9 cellular contexts compared by ENCODE assay signal in the genomic region with DNA sequence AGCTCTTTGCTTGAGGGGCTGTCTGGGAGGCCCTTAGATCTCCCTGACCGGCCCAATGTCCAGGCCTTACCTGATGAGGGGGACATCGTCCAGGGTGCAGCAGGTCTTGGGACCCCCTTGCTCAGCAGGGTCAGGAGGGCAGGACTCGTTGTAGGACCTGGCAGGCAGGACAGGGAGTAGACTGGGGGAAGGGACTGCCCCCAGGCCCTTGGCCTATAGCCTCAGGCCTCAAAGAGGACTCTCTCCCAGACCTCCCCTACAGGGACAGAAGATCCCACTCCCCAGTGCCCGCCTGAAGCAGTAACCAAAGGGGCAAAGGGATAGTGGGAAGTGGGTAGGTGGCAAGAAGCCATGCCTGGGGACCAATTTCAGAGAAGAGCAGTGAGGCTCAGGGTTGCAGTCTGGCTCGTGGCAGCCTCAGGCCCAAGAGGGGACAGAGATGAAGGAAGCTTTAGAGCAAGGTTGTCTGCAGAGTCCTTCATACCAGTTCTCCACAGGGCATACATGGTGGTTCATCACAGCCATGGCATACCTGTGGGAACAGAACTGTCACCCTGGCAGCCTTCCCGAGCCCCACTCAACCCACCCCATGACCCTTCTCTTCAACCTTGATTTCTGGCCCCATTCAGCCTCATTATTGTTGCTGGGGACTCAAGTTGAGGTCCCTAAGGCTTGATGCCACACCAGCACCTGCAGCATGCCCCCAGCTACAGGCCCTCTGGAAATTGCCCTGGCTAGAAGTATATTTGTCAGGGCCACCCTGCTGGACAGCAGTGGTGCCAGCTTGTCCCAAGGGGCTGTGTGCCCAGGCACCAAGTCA. TPM values are rescaled to one million over a fixed set of nuclear protein-coding genes. Genes with fewer than 3 reads are reported as not detected.
DNase-seq lines count a peak whose midpoint lies in the region; ATAC-seq and TF ChIP-seq lines count a peak whose summit lies in the region.
"Had no signal": no experiment of that assay in that cellular context is flagged by ENCODE, and none has a peak within 500 bp of the region (broad histone marks: within the 10 kb centered on the region; RNA-seq: fewer than 3 reads in every experiment).

No MANE protein-coding gene starts in this region.

- H3K27ac ChIP-seq in breast epithelium (peak overlapping the region; percentile 89 to 90), tibial artery (peak overlapping the region; percentile 82 to 88)

- H3K27me3 Mint-ChIP-seq in activated naive CD4-positive, alpha-beta T cell treated with anti-CD3 and anti-CD28 coated beads for 36 hours (ENCODE audit: low read depth): no peaks in the 10 kb centered on the region
- no peaks in the 10 kb centered on the region for H3K27me3 Mint-ChIP-seq in memory B cell

- H3K9me3 Mint-ChIP-seq in activated naive CD4-positive, alpha-beta T cell treated with anti-CD3 and anti-CD28 coated beads for 36 hours: no peaks in the 10 kb centered on the region
- H3K9me3 Mint-ChIP-seq in memory B cell: no peaks in the 10 kb centered on the region

- intact Hi-C loops in activated naive CD4-positive, alpha-beta T cell treated with anti-CD3 and anti-CD28 coated beads for 36 hours (cut with micrococcal nuclease): no loop called here
- intact Hi-C loops in breast epithelium (cut with DNase I; ENCODE audit: low total_unique reads): no loop called here
- intact Hi-C loops in tibial artery (cut with DNase I; ENCODE audit: low total_unique reads): no loop called here

- CTCF ChIA-PET in activated naive CD4-positive, alpha-beta T cell treated with anti-CD3 and anti-CD28 coated beads for 36 hours (lab: Charles Lee): interaction anchor here (0.6 to 1.3 kb wide), 3 partner anchors 14 to 50 kb away, joined by 3 to 6 read pairs (median 4); no protein-coding TSS in a partner anchor

- H3K36me3 Mint-ChIP-seq in activated naive CD4-positive, alpha-beta T cell treated with anti-CD3 and anti-CD28 coated beads for 36 hours (ENCODE audit: low read depth): peaks cover 3% of the 10 kb centered on the region
- no peaks in the 10 kb centered on the region for H3K36me3 Mint-ChIP-seq in memory B cell

- H3K4me1 Mint-ChIP-seq in activated naive CD4-positive, alpha-beta T cell treated with anti-CD3 and anti-CD28 coated beads for 36 hours (ENCODE audit: low read depth): peaks cover 36% of the 10 kb centered on the region
- peaks cover 23% of the 10 kb centered on the region for H3K4me1 Mint-ChIP-seq in memory B cell

- H3K4me3 ChIP-seq in breast epithelium: peak overlapping the region; percentile 71 to 86 (median 75)
- H3K4me3 ChIP-seq in tibial artery: peak overlapping the region; percentile 69 to 82

- H3K27ac Mint-ChIP-seq in activated naive CD4-positive, alpha-beta T cell treated with anti-CD3 and anti-CD28 coated beads for 36 hours: peak overlapping the region; percentile 33
- H3K27ac Mint-ChIP-seq in memory B cell: peak overlapping the region; percentile 56

- H3K4me3 Mint-ChIP-seq in activated naive CD4-positive, alpha-beta T cell treated with anti-CD3 and anti-CD28 coated beads for 36 hours: peak overlapping the region; percentile 73
- H3K4me3 Mint-ChIP-seq in memory B cell: peak overlapping the region; percentile 84

- H3K36me3 ChIP-seq in breast epithelium: no peaks in the 10 kb centered on the region
- H3K36me3 ChIP-seq in tibial artery: peaks cover 6 to 47% (median 24%) of the 10 kb centered on the region in 3 donors

- TF ChIP-seq CTCF in breast epithelium (IDR thresholded peaks at IDR 0.05) (no peak), tibial artery (IDR thresholded peaks at IDR 0.05) (no peak)

- no peak for TF ChIP-seq POLR2A in breast epithelium (IDR thresholded peaks at IDR 0.05)

- H3K4me1 ChIP-seq in breast epithelium: peaks cover 16 to 42% of the 10 kb centered on the region in 2 donors
- H3K4me1 ChIP-seq in tibial artery: peaks cover 8 to 76% (median 53%) of the 10 kb centered on the region in 4 donors

- H3K27me3 ChIP-seq in breast epithelium (no peaks in the 10 kb centered on the region), tibial artery (no peaks in the 10 kb centered on the region)

- no peak for ATAC-seq in memory B cell (ENCODE audit: low read depth)
- no peak for ATAC-seq in GM21576 (IDR thresholded peaks at IDR 0.05; ENCODE audit: unreplicated experiment)
- no peak for ATAC-seq in HG02973 (IDR thresholded peaks at IDR 0.05; ENCODE audit: unreplicated experiment)
- no peak for ATAC-seq in GM21447 (IDR thresholded peaks at IDR 0.05; ENCODE audit: unreplicated experiment)

- DNase-seq in activated naive CD4-positive, alpha-beta T cell treated with anti-CD3 and anti-CD28 coated beads for 36 hours: no peak
- DNase-seq in activated naive CD4-positive, alpha-beta T cell treated with Interleukin-2 at 50 U/mL for 16 hours: no peak
- DNase-seq in breast epithelium (ENCODE audit: low spot score in 2 of 2) (no peak), memory B cell (ENCODE audit: low spot score in 2 of 2) (no peak), tibial artery (no peak)
- DNase-seq: NCI-H69 had no signal

- H3K9me3 ChIP-seq in breast epithelium: no peaks in the 10 kb centered on the region
- no peaks in the 10 kb centered on the region for H3K9me3 ChIP-seq in tibial artery

RNA-seq across cellular contexts. Expression of a gene that starts 1.3 kb away (rescaled TPM):
- under 1 TPM; 0.55 to 0.67 TPM for total RNA-seq in activated naive CD4-positive, alpha-beta T cell treated with anti-CD3 and anti-CD28 coated beads for 36 hours
- total RNA-seq in breast epithelium: 10 to 100 TPM; 20.8 to 40.0 (median 22.6) TPM

RNA-seq across cellular contexts. Expression of a gene that starts 5.6 kb away (rescaled TPM):
- 10 to 100 TPM; 86.8 to 96.1 TPM for total RNA-seq in activated naive CD4-positive, alpha-beta T cell treated with anti-CD3 and anti-CD28 coated beads for 36 hours
- 100 to 1,000 TPM; 131 to 243 (median 161) TPM for total RNA-seq in breast epithelium

RNA-seq across cellular contexts. Expression of a gene that starts 10.7 kb away (rescaled TPM):
- 10 to 100 TPM; 29.3 to 31.0 TPM for total RNA-seq in activated naive CD4-positive, alpha-beta T cell treated with anti-CD3 and anti-CD28 coated beads for 36 hours
- 10 to 100 TPM; 13.9 to 26.6 (median 16.1) TPM for total RNA-seq in breast epithelium

RNA-seq across cellular contexts. Expression of a gene that starts 14.8 kb away (rescaled TPM):
- 10 to 100 TPM; 92.3 to 94.6 TPM for total RNA-seq in activated naive CD4-positive, alpha-beta T cell treated with anti-CD3 and anti-CD28 coated beads for 36 hours
- 10 to 100 TPM; 53.6 to 71.7 (median 68.5) TPM for total RNA-seq in breast epithelium

RNA-seq across cellular contexts. Expression of a gene that starts 16.9 kb away (rescaled TPM):
- 10 to 100 TPM; 18.4 to 21.8 TPM for total RNA-seq in activated naive CD4-positive, alpha-beta T cell treated with anti-CD3 and anti-CD28 coated beads for 36 hours
- total RNA-seq in breast epithelium: 10 to 100 TPM; 33.8 to 92.0 (median 50.8) TPM

Comparison
In these comparisons a context has a peak if more than half of its experiments do, and no peak if none do; other contexts are left out.
1. RNA of a gene that starts 1.3 kb away (total RNA-seq): 20.8 to 40.0 TPM in breast epithelium; 0.55 to 0.67 TPM in activated naive CD4-positive, alpha-beta T cell treated with anti-CD3 and anti-CD28 coated beads for 36 hours; every median in the first group is over 10 times any median in the second.